In genomic region chr7:100803398-100804161, GRCh38 we compare ENCODE assay signal across 1 cellular context.
A peak's percentile ranks its signal among the peaks of the same experiment; 100 is the strongest.
TF ChIP-seq lines count a peak whose summit lies in the region.

No MANE protein-coding gene starts in this region.

TF ChIP-seq in K562, 482 proteins besides CTCF, POLR2A, EP300 and RAD21 (continued from another document and continues in another):
- TF ChIP-seq ZHX1 (conservative IDR thresholded peaks at IDR 0.05; ENCODE audit: low read length) (no peak), PHF8 (IDR thresholded peaks at IDR 0.05; ENCODE audit: borderline replicate concordance, low read length) (no peak), BCLAF1 (IDR thresholded peaks at IDR 0.05; ENCODE audit: borderline replicate concordance in 1 of 2, control insufficient read depth in 1 of 2, low read depth in 2 of 2, low read length in 1 of 2) (no peak), ZNF165 (CRISPR knock-in tag; IDR thresholded peaks at IDR 0.05; ENCODE audit: borderline replicate concordance) (no peak; the same call in 1 of the 2 replicates), MLLT1 (IDR thresholded peaks at IDR 0.05) (peak in 1 of 2 experiments; percentile 79; a peak in 2 of 4 replicates), ESRRB (CRISPR knock-in tag; IDR thresholded peaks at IDR 0.05; ENCODE audit: borderline replicate concordance) (no peak), IRF2 (CRISPR knock-in tag; IDR thresholded peaks at IDR 0.05) (no peak), NFIC (IDR thresholded peaks at IDR 0.05) (peak; percentile 84), ELF2 (CRISPR knock-in tag; IDR thresholded peaks at IDR 0.05) (no peak), VEZF1 (CRISPR knock-in tag; IDR thresholded peaks at IDR 0.05) (peak; percentile 53), FUS (optimal IDR thresholded peaks at IDR 0.05; ENCODE audit: low read depth, low read length) (no peak), CREM (IDR thresholded peaks at IDR 0.05; ENCODE audit: low read depth) (peak; percentile 73), PHF21A (IDR thresholded peaks at IDR 0.05; ENCODE audit: borderline replicate concordance, low read depth) (peak; percentile 77; the same call in 1 of the 2 replicates), HMGN3 (IDR thresholded peaks at IDR 0.05; ENCODE audit: borderline replicate concordance, extremely low read depth, insufficient read length, low read depth, low read length) (no peak), SREBF1 (IDR thresholded peaks at IDR 0.05; ENCODE audit: borderline replicate concordance, low read depth, low read length) (no peak), ZFP91 (CRISPR knock-in tag; IDR thresholded peaks at IDR 0.05) (no peak), KLF10 (CRISPR knock-in tag; IDR thresholded peaks at IDR 0.05) (no peak), CGGBP1 (CRISPR knock-in tag; IDR thresholded peaks at IDR 0.05) (no peak), TFAP4 (CRISPR knock-in tag; IDR thresholded peaks at IDR 0.05; ENCODE audit: borderline replicate concordance) (peak; percentile 41; the same call in 1 of the 2 replicates), PKNOX1 (IDR thresholded peaks at IDR 0.05) (no peak), TRIM24 (IDR thresholded peaks at IDR 0.05) (peak; percentile 56 to 62), CC2D1A (IDR thresholded peaks at IDR 0.05) (peak; percentile 56; the same call in 1 of the 2 replicates), MYNN (IDR thresholded peaks at IDR 0.05) (no peak), MYNN (CRISPR knock-in tag; IDR thresholded peaks at IDR 0.05) (no peak), SPI1 (IDR thresholded peaks at IDR 0.05; ENCODE audit: borderline replicate concordance, low read depth, low read length) (peak; percentile 46; the same call in 1 of the 2 replicates), SP1 (CRISPR knock-in tag; IDR thresholded peaks at IDR 0.05) (no peak), CHD1 (IDR thresholded peaks at IDR 0.05; ENCODE audit: low read length) (no peak), NKRF (IDR thresholded peaks at IDR 0.05; ENCODE audit: borderline replicate concordance) (no peak), ZBTB43 (CRISPR knock-in tag; IDR thresholded peaks at IDR 0.05) (no peak), RBM39 (optimal IDR thresholded peaks at IDR 0.05; ENCODE audit: low read depth, low read length) (no peak), E2F6 (IDR thresholded peaks at IDR 0.05; ENCODE audit: borderline replicate concordance in 1 of 2, extremely low read depth in 1 of 2, insufficient read depth in 1 of 2, insufficient read length in 1 of 2, low read depth in 1 of 2, low read length in 1 of 2, poor library complexity in 1 of 2, severe bottlenecking in 1 of 2) (no peak), RBM14 (IDR thresholded peaks at IDR 0.05; ENCODE audit: borderline replicate concordance, insufficient read depth, low read depth, low read length) (no peak), ZNF175 (CRISPR knock-in tag; IDR thresholded peaks at IDR 0.05; ENCODE audit: low read depth) (no peak), NCOR1 (IDR thresholded peaks at IDR 0.05) (peak; percentile 53), GABPB1 (CRISPR knock-in tag; IDR thresholded peaks at IDR 0.05) (no peak), NBN (IDR thresholded peaks at IDR 0.05; ENCODE audit: low read depth) (peak; percentile 56; the same call in 1 of the 2 replicates), USF1 (CRISPR knock-in tag; IDR thresholded peaks at IDR 0.05) (no peak), ZNF395 (CRISPR knock-in tag; IDR thresholded peaks at IDR 0.05) (no peak), HNRNPLL (IDR thresholded peaks at IDR 0.05; ENCODE audit: low read depth, low read length, poor library complexity, severe bottlenecking) (no peak), LEF1 (IDR thresholded peaks at IDR 0.05) (peak; percentile 51; the same call in 1 of the 2 replicates), POLR3G (IDR thresholded peaks at IDR 0.05; ENCODE audit: extremely low read depth, insufficient read length, insufficient replicate concordance) (no peak)
